ENCODE assay signal across 1 cellular context in genomic region chr1:205189162-205189561, GRCh38.
TF ChIP-seq lines count a peak whose summit lies in the region.

No MANE protein-coding gene starts in this region.

TF ChIP-seq in K562, 482 proteins besides CTCF, POLR2A, EP300 and RAD21:
- TF ChIP-seq ZNF24 (IDR thresholded peaks at IDR 0.05) = peak; percentile 72; the same call in 1 of the 2 replicates
- no peak for TF ChIP-seq TRIM24 (IDR thresholded peaks at IDR 0.05)
- peak; percentile 7 for TF ChIP-seq MEIS2 (IDR thresholded peaks at IDR 0.05; ENCODE audit: partially characterized antibody)
- TF ChIP-seq WHSC1 (IDR thresholded peaks at IDR 0.05; ENCODE audit: low read length) = no peak
- TF ChIP-seq ELF1 (tag; IDR thresholded peaks at IDR 0.05) = 0 out of 2 replicates have a peak, but pooled peaks have one; percentile 40
- peak; percentile 75; the same call in 1 of the 2 replicates for TF ChIP-seq SPI1 (IDR thresholded peaks at IDR 0.05; ENCODE audit: borderline replicate concordance, low read depth, low read length)
